Comparison of ENCODE assay signal across 1 cellular context in genomic region chr16:88560722-88561484, GRCh38.
TF ChIP-seq lines count a peak whose summit lies in the region.

No MANE protein-coding gene starts in this region.

TF ChIP-seq in HepG2, 621 proteins besides CTCF, POLR2A, EP300 and RAD21 (continued from another document):
- TF ChIP-seq HMGXB3 (CRISPR knock-in tag; IDR thresholded peaks at IDR 0.05; ENCODE audit: borderline replicate concordance) (peak; percentile 98), NFRKB (IDR thresholded peaks at IDR 0.05) (no peak), PITX1 (CRISPR knock-in tag; IDR thresholded peaks at IDR 0.05) (peak; percentile 92), ZNF572 (CRISPR knock-in tag; IDR thresholded peaks at IDR 0.05) (peak; percentile 59; the same call in 1 of the 2 replicates), SRSF4 (IDR thresholded peaks at IDR 0.05; ENCODE audit: low read depth, low read length, poor library complexity, severe bottlenecking) (no peak), NR2F2 (IDR thresholded peaks at IDR 0.05; ENCODE audit: borderline replicate concordance, low read depth) (no peak), ZNF891 (CRISPR knock-in tag; IDR thresholded peaks at IDR 0.05) (peak; percentile 45; the same call in 1 of the 2 replicates), HOXD1 (CRISPR knock-in tag; IDR thresholded peaks at IDR 0.05) (peak; percentile 99), ZNF224 (CRISPR knock-in tag; IDR thresholded peaks at IDR 0.05) (no peak), ZNF678 (CRISPR knock-in tag; IDR thresholded peaks at IDR 0.05) (peak; percentile 97), ATM (IDR thresholded peaks at IDR 0.05; ENCODE audit: borderline replicate concordance) (no peak), ZNF260 (CRISPR knock-in tag; IDR thresholded peaks at IDR 0.05; ENCODE audit: borderline replicate concordance, low read depth) (no peak), HNF1B (CRISPR knock-in tag; IDR thresholded peaks at IDR 0.05) (peak; percentile 88), TBX3 (IDR thresholded peaks at IDR 0.05; ENCODE audit: borderline replicate concordance) (no peak), RARG (CRISPR knock-in tag; IDR thresholded peaks at IDR 0.05; ENCODE audit: low read depth) (peak; percentile 99; the same call in 1 of the 2 replicates), ZMAT5 (CRISPR knock-in tag; IDR thresholded peaks at IDR 0.05; ENCODE audit: borderline replicate concordance, low read depth) (peak; percentile 96), TBP (CRISPR knock-in tag; IDR thresholded peaks at IDR 0.05) (no peak), ZNF576 (CRISPR knock-in tag; IDR thresholded peaks at IDR 0.05) (peak; percentile 92; the same call in 1 of the 2 replicates), MAX (IDR thresholded peaks at IDR 0.05) (no peak), MATR3 (CRISPR knock-in tag; IDR thresholded peaks at IDR 0.05) (no peak), TEAD2 (CRISPR knock-in tag; IDR thresholded peaks at IDR 0.05) (peak; percentile 99), KAT7 (CRISPR knock-in tag; IDR thresholded peaks at IDR 0.05; ENCODE audit: borderline replicate concordance) (peak; percentile 83; the same call in 1 of the 2 replicates), ZZZ3 (CRISPR knock-in tag; IDR thresholded peaks at IDR 0.05; ENCODE audit: borderline replicate concordance) (peak; percentile 97), MEF2D (CRISPR knock-in tag; IDR thresholded peaks at IDR 0.05) (peak; percentile 98), MED1 (CRISPR knock-in tag; IDR thresholded peaks at IDR 0.05) (peak; percentile 90), ZNF709 (CRISPR knock-in tag; IDR thresholded peaks at IDR 0.05) (peak; percentile 99), ZNF629 (CRISPR knock-in tag; conservative IDR thresholded peaks at IDR 0.05) (peak; percentile 72), ZNF841 (CRISPR knock-in tag; IDR thresholded peaks at IDR 0.05; ENCODE audit: borderline replicate concordance) (peak; percentile 98), ZNF331 (CRISPR knock-in tag; IDR thresholded peaks at IDR 0.05) (peak; percentile 99), ELK4 (CRISPR knock-in tag; IDR thresholded peaks at IDR 0.05; ENCODE audit: borderline replicate concordance) (peak; percentile 85; the same call in 1 of the 2 replicates), ZNF101 (CRISPR knock-in tag; IDR thresholded peaks at IDR 0.05; ENCODE audit: borderline replicate concordance, low read depth) (peak; percentile 97), E2F5 (CRISPR knock-in tag; conservative IDR thresholded peaks at IDR 0.05) (peak; percentile 97), PHF5A (CRISPR knock-in tag; IDR thresholded peaks at IDR 0.05; ENCODE audit: low read depth, unreplicated experiment) (peak; percentile 98), ZFP82 (CRISPR knock-in tag; IDR thresholded peaks at IDR 0.05; ENCODE audit: borderline replicate concordance) (peak; percentile 99), AGO2 (optimal IDR thresholded peaks at IDR 0.05; ENCODE audit: low read depth, low read length) (no peak), GATAD1 (CRISPR knock-in tag; IDR thresholded peaks at IDR 0.05) (peak; percentile 90), ZNF780A (CRISPR knock-in tag; IDR thresholded peaks at IDR 0.05) (peak; percentile 98), CAMTA2 (CRISPR knock-in tag; IDR thresholded peaks at IDR 0.05; ENCODE audit: borderline replicate concordance) (peak; percentile 99), ZNF281 (CRISPR knock-in tag; IDR thresholded peaks at IDR 0.05; ENCODE audit: borderline replicate concordance) (peak; percentile 97), DMTF1 (CRISPR knock-in tag; IDR thresholded peaks at IDR 0.05) (peak; percentile 94), TOPORS (CRISPR knock-in tag; IDR thresholded peaks at IDR 0.05) (peak; percentile 98), RELA (CRISPR knock-in tag; IDR thresholded peaks at IDR 0.05) (peak; percentile 90; the same call in 1 of the 2 replicates), ZNF556 (CRISPR knock-in tag; IDR thresholded peaks at IDR 0.05; ENCODE audit: borderline replicate concordance) (peak; percentile 91), HMG20B (CRISPR knock-in tag; conservative IDR thresholded peaks at IDR 0.05) (peak; percentile 99), ZNF724P (CRISPR knock-in tag; IDR thresholded peaks at IDR 0.05; ENCODE audit: borderline replicate concordance) (peak; percentile 99), ZNF747 (CRISPR knock-in tag; IDR thresholded peaks at IDR 0.05; ENCODE audit: borderline replicate concordance) (peak; percentile 94), CREB3 (CRISPR knock-in tag; IDR thresholded peaks at IDR 0.05) (peak; percentile 99), ZNF652 (CRISPR knock-in tag; IDR thresholded peaks at IDR 0.05; ENCODE audit: borderline replicate concordance, low read depth) (peak; percentile 79)
